ENCODE assay signal across 1 cellular context in the genomic region with DNA sequence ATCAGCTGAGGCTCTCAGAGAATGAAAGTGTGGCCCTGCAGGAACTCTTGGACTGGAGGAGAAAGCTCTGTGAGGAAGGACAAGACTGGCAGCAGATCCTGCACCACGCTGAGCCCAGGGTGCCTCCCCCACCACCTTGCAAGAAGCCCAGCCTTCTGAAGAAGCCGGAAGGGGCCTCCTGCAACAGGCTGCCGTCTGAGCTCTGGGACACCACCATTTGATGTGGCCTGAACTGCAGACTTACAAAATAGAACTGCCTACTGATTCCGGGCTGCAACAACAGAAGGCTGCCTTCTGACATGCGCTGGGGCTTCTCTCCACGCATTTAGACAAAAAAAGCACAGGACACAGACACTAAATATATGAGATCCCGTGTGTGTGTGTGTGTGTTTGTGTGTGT.
TF ChIP-seq lines count a peak whose summit lies in the region.

No MANE protein-coding gene starts in this region.

TF ChIP-seq in IMR-90, 13 proteins besides CTCF, POLR2A, EP300 and RAD21:
- TF ChIP-seq MAZ (IDR thresholded peaks at IDR 0.05; ENCODE audit: borderline replicate concordance, low read depth, low read length) (no peak), NFE2L2 (IDR thresholded peaks at IDR 0.05; ENCODE audit: low read depth, low read length) (no peak), CHD1 (IDR thresholded peaks at IDR 0.05; ENCODE audit: low read depth, low read length) (no peak), RCOR1 (IDR thresholded peaks at IDR 0.05; ENCODE audit: insufficient replicate concordance, low read length) (no peak), SMC3 (IDR thresholded peaks at IDR 0.05; ENCODE audit: low read depth, low read length) (no peak), ELK1 (IDR thresholded peaks at IDR 0.05; ENCODE audit: borderline replicate concordance, low read depth, low read length) (no peak), CEBPB (IDR thresholded peaks at IDR 0.05; ENCODE audit: low read depth, low read length) (no peak), RFX5 (IDR thresholded peaks at IDR 0.05; ENCODE audit: low read depth, low read length) (no peak), BHLHE40 (IDR thresholded peaks at IDR 0.05; ENCODE audit: low read depth, low read length) (no peak), MXI1 (IDR thresholded peaks at IDR 0.05; ENCODE audit: borderline replicate concordance, low read depth, low read length) (no peak), FOS (IDR thresholded peaks at IDR 0.05; ENCODE audit: low read depth, low read length) (no peak), MAFK (IDR thresholded peaks at IDR 0.05; ENCODE audit: low read depth, low read length) (no peak)
- TF ChIP-seq, protein P1, sequence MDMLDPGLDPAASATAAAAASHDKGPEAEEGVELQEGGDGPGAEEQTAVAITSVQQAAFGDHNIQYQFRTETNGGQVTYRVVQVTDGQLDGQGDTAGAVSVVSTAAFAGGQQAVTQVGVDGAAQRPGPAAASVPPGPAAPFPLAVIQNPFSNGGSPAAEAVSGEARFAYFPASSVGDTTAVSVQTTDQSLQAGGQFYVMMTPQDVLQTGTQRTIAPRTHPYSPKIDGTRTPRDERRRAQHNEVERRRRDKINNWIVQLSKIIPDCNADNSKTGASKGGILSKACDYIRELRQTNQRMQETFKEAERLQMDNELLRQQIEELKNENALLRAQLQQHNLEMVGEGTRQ (IDR thresholded peaks at IDR 0.05; ENCODE audit: low read depth, low read length), result no peak
TF ChIP-seq in IMR-90: peak in this region for 0.
